Comparison of ENCODE assay signal across 8 cellular contexts in genomic region chr4:138241281-138242075, GRCh38. TPM values are rescaled to one million over a fixed set of nuclear protein-coding genes. Genes with fewer than 3 reads are reported as not detected.
DNase-seq lines count a peak whose midpoint lies in the region; ATAC-seq and TF ChIP-seq lines count a peak whose summit lies in the region.

No MANE protein-coding gene starts in this region.

- TF ChIP-seq POLR2A in lower leg skin (IDR thresholded peaks at IDR 0.05), result no peak

- ATAC-seq in HG03571 (IDR thresholded peaks at IDR 0.05; ENCODE audit: unreplicated experiment), result peak; percentile 4
- ATAC-seq in stimulated activated memory B cell treated with anti-CD40 and anti-IgM and Interleukin-4, amounts not matched to agents 10 μg/mL and 1 μg/mL and 100 μg/mL, for 72 hours, result no peak

- peak; percentile 9 for DNase-seq in stimulated activated CD4-positive, alpha-beta T cell treated with anti-CD3 and anti-CD28 coated beads, Interleukin-15, amount 100 ng/mL, for 24 hours
- no peak for DNase-seq in stimulated activated CD4-positive, alpha-beta T cell treated with anti-CD3 and anti-CD28 coated beads, Interleukin-4, amount 100 ng/mL, for 4 hours
- peak; percentile 21 for DNase-seq in activated CD4-positive, alpha-beta memory T cell treated with anti-CD3 and anti-CD28 coated beads, Interleukin-2, amount 10 ng/mL, durations not matched to agents 7 days and 5 days
- DNase-seq in glutamatergic neuron, result no peak
- no peak for DNase-seq in 8988T
- no peak for DNase-seq in lower leg skin (ENCODE audit: low spot score in 2 of 2)

- WGBS in lower leg skin, 2 donors, result 59 to 66% methylated on average over 13 of the region's 13 CpGs

- H3K27ac Mint-ChIP-seq in activated CD4-positive, alpha-beta memory T cell treated with anti-CD3 and anti-CD28 coated beads, Interleukin-2, amount 10 ng/mL, durations not matched to agents 7 days and 5 days, result peak overlapping the region; percentile 92
- peak overlapping the region; percentile 87 for H3K27ac Mint-ChIP-seq in glutamatergic neuron (ENCODE audit: unreplicated experiment)
- peak overlapping the region; percentile 46 for H3K27ac Mint-ChIP-seq in stimulated activated memory B cell treated with anti-CD40 and anti-IgM and Interleukin-4, amounts not matched to agents 10 μg/mL and 1 μg/mL and 100 μg/mL, for 72 hours

- no peaks in the 10 kb centered on the region for H3K27me3 Mint-ChIP-seq in activated CD4-positive, alpha-beta memory T cell treated with anti-CD3 and anti-CD28 coated beads, Interleukin-2, amount 10 ng/mL, durations not matched to agents 7 days and 5 days
- H3K27me3 Mint-ChIP-seq in glutamatergic neuron (ENCODE audit: unreplicated experiment), result no peaks in the 10 kb centered on the region
- no peaks in the 10 kb centered on the region for H3K27me3 Mint-ChIP-seq in stimulated activated memory B cell treated with anti-CD40 and anti-IgM and Interleukin-4, amounts not matched to agents 10 μg/mL and 1 μg/mL and 100 μg/mL, for 72 hours

- peak overlapping the region; percentile 88 for H3K4me3 Mint-ChIP-seq in activated CD4-positive, alpha-beta memory T cell treated with anti-CD3 and anti-CD28 coated beads, Interleukin-2, amount 10 ng/mL, durations not matched to agents 7 days and 5 days
- H3K4me3 Mint-ChIP-seq in glutamatergic neuron (ENCODE audit: unreplicated experiment), result peak overlapping the region; percentile 89
- H3K4me3 Mint-ChIP-seq in stimulated activated memory B cell treated with anti-CD40 and anti-IgM and Interleukin-4, amounts not matched to agents 10 μg/mL and 1 μg/mL and 100 μg/mL, for 72 hours, result peak overlapping the region; percentile 69

- peaks cover 5% of the 10 kb centered on the region for H3K36me3 Mint-ChIP-seq in activated CD4-positive, alpha-beta memory T cell treated with anti-CD3 and anti-CD28 coated beads, Interleukin-2, amount 10 ng/mL, durations not matched to agents 7 days and 5 days (ENCODE audit: low read depth)
- no peaks in the 10 kb centered on the region for H3K36me3 Mint-ChIP-seq in glutamatergic neuron (ENCODE audit: unreplicated experiment)
- no peaks in the 10 kb centered on the region for H3K36me3 Mint-ChIP-seq in stimulated activated memory B cell treated with anti-CD40 and anti-IgM and Interleukin-4, amounts not matched to agents 10 μg/mL and 1 μg/mL and 100 μg/mL, for 72 hours

- no peak overlapping the region for H3K4me3 ChIP-seq in lower leg skin (ENCODE audit: low read depth, poor library complexity, severe bottlenecking)

- H3K4me1 Mint-ChIP-seq in activated CD4-positive, alpha-beta memory T cell treated with anti-CD3 and anti-CD28 coated beads, Interleukin-2, amount 10 ng/mL, durations not matched to agents 7 days and 5 days, result peaks cover 30% of the 10 kb centered on the region
- peaks cover 5% of the 10 kb centered on the region for H3K4me1 Mint-ChIP-seq in glutamatergic neuron (ENCODE audit: low read depth, unreplicated experiment)
- H3K4me1 Mint-ChIP-seq in stimulated activated memory B cell treated with anti-CD40 and anti-IgM and Interleukin-4, amounts not matched to agents 10 μg/mL and 1 μg/mL and 100 μg/mL, for 72 hours, result peaks cover 14% of the 10 kb centered on the region

- CTCF ChIA-PET in activated CD4-positive, alpha-beta memory T cell treated with anti-CD3 and anti-CD28 coated beads, Interleukin-2, amount 10 ng/mL, durations not matched to agents 7 days and 5 days (lab: Charles Lee), result no interaction called here

- TF ChIP-seq CTCF in glutamatergic neuron (IDR thresholded peaks at IDR 0.05; ENCODE audit: partially characterized antibody, unreplicated experiment) (no peak), lower leg skin (IDR thresholded peaks at IDR 0.05) (no peak)

- POLR2A ChIA-PET in activated CD4-positive, alpha-beta memory T cell treated with anti-CD3 and anti-CD28 coated beads, Interleukin-2, amount 10 ng/mL, durations not matched to agents 7 days and 5 days (lab: Charles Lee), result interaction anchor here (1.2 kb wide), 2 partner anchors 9 to 1059 kb away, joined by 3 to 4 read pairs; no protein-coding TSS in a partner anchor

- H3K9me3 Mint-ChIP-seq in activated CD4-positive, alpha-beta memory T cell treated with anti-CD3 and anti-CD28 coated beads, Interleukin-2, amount 10 ng/mL, durations not matched to agents 7 days and 5 days, result no peaks in the 10 kb centered on the region
- H3K9me3 Mint-ChIP-seq in glutamatergic neuron (ENCODE audit: unreplicated experiment), result peaks cover 3% of the 10 kb centered on the region
- no peaks in the 10 kb centered on the region for H3K9me3 Mint-ChIP-seq in stimulated activated memory B cell treated with anti-CD40 and anti-IgM and Interleukin-4, amounts not matched to agents 10 μg/mL and 1 μg/mL and 100 μg/mL, for 72 hours

- intact Hi-C loops in lower leg skin (cut with DNase I; ENCODE audit: low total_unique reads), result no loop called here

RNA-seq across cellular contexts. Expression of gene SLC7A11, which starts 0.7 kb away (rescaled TPM):
- 1 to 10 TPM; 7.0 to 7.1 TPM for total RNA-seq in activated CD4-positive, alpha-beta memory T cell treated with anti-CD3 and anti-CD28 coated beads, Interleukin-2, amount 10 ng/mL, durations not matched to agents 7 days and 5 days
- total RNA-seq in glutamatergic neuron (ENCODE audit: unreplicated experiment) (10.4 TPM), lower leg skin (1 to 10 TPM in 1 of 4 donors, under 1 TPM in 3; 0.61 to 1.2 (median 0.73) TPM)

Comparison
In these comparisons a context has a peak if more than half of its experiments do, and no peak if none do; other contexts are left out.
1. DNase-seq: peak in stimulated activated CD4-positive, alpha-beta T cell treated with anti-CD3 and anti-CD28 coated beads, Interleukin-15, amount 100 ng/mL, for 24 hours (single experiment) and activated CD4-positive, alpha-beta memory T cell treated with anti-CD3 and anti-CD28 coated beads, Interleukin-2, amount 10 ng/mL, durations not matched to agents 7 days and 5 days (single experiment); none in stimulated activated CD4-positive, alpha-beta T cell treated with anti-CD3 and anti-CD28 coated beads, Interleukin-4, amount 100 ng/mL, for 4 hours (0 of 2), glutamatergic neuron (single experiment), 8988T (single experiment) and lower leg skin (0 of 2).
2. Peak in every context shown above with its lines, with median percentiles within 50 percentile points of each other: H3K27ac Mint-ChIP-seq and H3K4me3 Mint-ChIP-seq.